In genomic region chr16:80592273-80592672, GRCh38 we compare ENCODE assay signal across 13 cellular contexts. TPM values are rescaled to one million over a fixed set of nuclear protein-coding genes. Genes with fewer than 3 reads are reported as not detected.
A peak's percentile ranks its signal among the peaks of the same experiment; 100 is the strongest.
DNase-seq lines count a peak whose midpoint lies in the region; ATAC-seq and TF ChIP-seq lines count a peak whose summit lies in the region.
"Had no signal": no experiment of that assay in that cellular context is flagged by ENCODE, and none has a peak within 500 bp of the region (broad histone marks: within the 10 kb centered on the region; RNA-seq: fewer than 3 reads in every experiment).

No MANE protein-coding gene starts in this region.

- no peaks in the 10 kb centered on the region for H3K27me3 ChIP-seq in breast epithelium
- H3K27me3 ChIP-seq: BLaER1 had no signal

- peaks cover 35% of the 10 kb centered on the region for H3K36me3 Mint-ChIP-seq in T-helper 2 cell treated with Interferon-gamma antibody and Interleukin-4, amounts not matched to agents 5 μg/mL and 100 μg/mL, for 36 hours (ENCODE audit: low read depth)
- H3K36me3 Mint-ChIP-seq in MCF 10A (ENCODE audit: insufficient read depth, unreplicated experiment) (no peaks in the 10 kb centered on the region), T-helper 17 cell (ENCODE audit: low read depth) (peaks cover 10% of the 10 kb centered on the region)
- H3K36me3 Mint-ChIP-seq in naive thymus-derived CD8-positive, alpha-beta T cell: peaks cover 2 to 19% (median 8%) of the 10 kb centered on the region in 3 donors

- no peak for TF ChIP-seq POLR2A in breast epithelium (IDR thresholded peaks at IDR 0.05)

- H3K36me3 ChIP-seq in breast epithelium: no peaks in the 10 kb centered on the region
- H3K36me3 ChIP-seq: BLaER1 had no signal

- CTCF ChIA-PET in MCF 10A (lab: Yijun Ruan, JAX): no interaction called here

- no TSS peak for BruUV-seq in MCF 10A (replicated peaks; lab: Mats Ljungman, UMichigan)

- peaks cover 39% of the 10 kb centered on the region for H3K4me1 Mint-ChIP-seq in T-helper 2 cell treated with Interferon-gamma antibody and Interleukin-4, amounts not matched to agents 5 μg/mL and 100 μg/mL, for 36 hours (ENCODE audit: low read depth)
- no peaks in the 10 kb centered on the region for H3K4me1 Mint-ChIP-seq in MCF 10A (ENCODE audit: insufficient read depth, unreplicated experiment)
- H3K4me1 Mint-ChIP-seq in T-helper 17 cell: peaks cover 19% of the 10 kb centered on the region
- peaks cover 23 to 32% (median 24%) of the 10 kb centered on the region in 4 donors for H3K4me1 Mint-ChIP-seq in naive thymus-derived CD8-positive, alpha-beta T cell

- TF ChIP-seq CTCF in MCF 10A (IDR thresholded peaks at IDR 0.05; ENCODE audit: unreplicated experiment) (no peak), breast epithelium (IDR thresholded peaks at IDR 0.05) (no peak)

- DNase-seq in T-helper 2 cell treated with Interferon-gamma antibody and Interleukin-4, amounts not matched to agents 5 μg/mL and 100 μg/mL, for 36 hours (ENCODE audit: low spot score): no peak
- no peak for DNase-seq in T-helper 2 cell
- DNase-seq in MCF 10A (ENCODE audit: unreplicated experiment): peak; percentile 4
- no peak for DNase-seq in breast epithelium (ENCODE audit: low spot score in 2 of 2)
- no peak for DNase-seq in T-helper 17 cell
- no peak for DNase-seq in naive thymus-derived CD8-positive, alpha-beta T cell
- DNase-seq: 8988T, AML-193, DMS53, GF-D8 had no signal

- H3K27me3 Mint-ChIP-seq in T-helper 2 cell treated with Interferon-gamma antibody and Interleukin-4, amounts not matched to agents 5 μg/mL and 100 μg/mL, for 36 hours (ENCODE audit: low read depth): peaks cover 67% of the 10 kb centered on the region
- no peaks in the 10 kb centered on the region for H3K27me3 Mint-ChIP-seq in MCF 10A (ENCODE audit: insufficient read depth, unreplicated experiment)
- H3K27me3 Mint-ChIP-seq in T-helper 17 cell: peaks cover 9% of the 10 kb centered on the region
- H3K27me3 Mint-ChIP-seq in naive thymus-derived CD8-positive, alpha-beta T cell: peaks cover 5 to 29% (median 12%) of the 10 kb centered on the region in 5 donors

- no peak overlapping the region for H3K4me3 ChIP-seq in breast epithelium
- H3K4me3 ChIP-seq: BLaER1 had no signal

- intact Hi-C loops in MCF 10A (cut with micrococcal nuclease): no loop called here
- intact Hi-C loops in breast epithelium (cut with DNase I; ENCODE audit: low total_unique reads): no loop called here

- no peak for ATAC-seq in T-helper 17 cell
- ATAC-seq in naive thymus-derived CD8-positive, alpha-beta T cell: no peak
- no peak for ATAC-seq in GM19395 (IDR thresholded peaks at IDR 0.05; ENCODE audit: unreplicated experiment)
- ATAC-seq: HCT116 had no signal

- no peak overlapping the region for H3K27ac ChIP-seq in breast epithelium
- H3K27ac ChIP-seq: BLaER1 had no signal

- POLR2A ChIA-PET in MCF 10A (lab: Yijun Ruan, JAX): no interaction called here
- POLR2A ChIA-PET in naive thymus-derived CD8-positive, alpha-beta T cell (lab: Charles Lee): no interaction called here

- peak overlapping the region; percentile 66 for H3K4me3 Mint-ChIP-seq in T-helper 2 cell treated with Interferon-gamma antibody and Interleukin-4, amounts not matched to agents 5 μg/mL and 100 μg/mL, for 36 hours
- H3K4me3 Mint-ChIP-seq in MCF 10A (ENCODE audit: unreplicated experiment) (no peak overlapping the region), T-helper 17 cell (peak overlapping the region; percentile 73)
- H3K4me3 Mint-ChIP-seq in naive thymus-derived CD8-positive, alpha-beta T cell: peak overlapping the region in 6 of 10 donors; percentile 12 to 75 (median 37)

- H3K9me3 ChIP-seq in breast epithelium (no peaks in the 10 kb centered on the region), T-helper 17 cell (ENCODE audit: control insufficient read depth, low read length, poor library complexity, severe bottlenecking) (no peaks in the 10 kb centered on the region)
- H3K9me3 ChIP-seq: BLaER1 had no signal

- H3K4me1 ChIP-seq in breast epithelium: no peaks in the 10 kb centered on the region

- no peak overlapping the region for H3K27ac Mint-ChIP-seq in T-helper 2 cell treated with Interferon-gamma antibody and Interleukin-4, amounts not matched to agents 5 μg/mL and 100 μg/mL, for 36 hours
- H3K27ac Mint-ChIP-seq in MCF 10A (ENCODE audit: low read depth, unreplicated experiment): no peak overlapping the region
- H3K27ac Mint-ChIP-seq in T-helper 17 cell: no peak overlapping the region
- H3K27ac Mint-ChIP-seq in naive thymus-derived CD8-positive, alpha-beta T cell: no peak overlapping the region

- peaks cover 28% of the 10 kb centered on the region for H3K9me3 Mint-ChIP-seq in T-helper 2 cell treated with Interferon-gamma antibody and Interleukin-4, amounts not matched to agents 5 μg/mL and 100 μg/mL, for 36 hours
- H3K9me3 Mint-ChIP-seq in MCF 10A (ENCODE audit: unreplicated experiment): peaks cover 15% of the 10 kb centered on the region
- peaks cover 0 to 18% (median 3%) of the 10 kb centered on the region in 9 donors for H3K9me3 Mint-ChIP-seq in naive thymus-derived CD8-positive, alpha-beta T cell

RNA-seq across cellular contexts. Expression of gene DYNLRB2, which starts 51.5 kb away (rescaled TPM):
- total RNA-seq in MCF 10A (2022) (not detected in 2 replicates), breast epithelium (1 to 10 TPM; 1.9 to 8.5 (median 4.6) TPM), T-helper 17 cell (not detected)
- 1 to 10 TPM in 1 of 2 experiments, under 1 TPM in 1; 0.91 to 2.0 TPM for total RNA-seq in naive thymus-derived CD8-positive, alpha-beta T cell
- polyA plus RNA-seq in naive thymus-derived CD8-positive, alpha-beta T cell: 1 to 10 TPM; 1.3 to 2.3 (median 1.9) TPM
